In the genomic region with DNA sequence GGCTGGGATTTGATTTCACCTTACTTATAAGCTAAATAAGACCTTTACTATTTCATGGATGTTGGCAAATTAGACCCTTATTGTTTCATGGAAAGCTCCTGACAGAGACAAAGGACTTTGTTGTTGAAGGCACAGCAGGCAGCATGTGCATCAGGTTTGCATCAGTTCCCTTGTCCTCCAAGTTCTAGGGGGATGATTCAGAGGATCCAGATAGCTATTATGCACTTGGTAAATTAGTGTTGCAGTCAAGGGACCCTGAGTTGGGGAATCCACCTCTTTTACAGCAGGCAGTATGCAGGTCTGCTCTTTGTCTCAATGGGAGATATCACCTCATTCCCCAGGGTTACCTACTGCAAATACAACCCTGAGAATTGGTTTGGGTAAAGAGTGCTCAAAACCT, we compare ENCODE assay signal across 20 cellular contexts.
A peak's percentile ranks its signal among the peaks of the same experiment; 100 is the strongest.
DNase-seq lines count a peak whose midpoint lies in the region; ATAC-seq and TF ChIP-seq lines count a peak whose summit lies in the region.
"Had no signal": no experiment of that assay in that cellular context is flagged by ENCODE, and none has a peak within 500 bp of the region (broad histone marks: within the 10 kb centered on the region; RNA-seq: fewer than 3 reads in every experiment).

No MANE protein-coding gene starts in this region.

- H3K4me1 ChIP-seq in H9 (ENCODE audit: insufficient read depth, low read length): peaks cover 3% of the 10 kb centered on the region
- H3K4me1 ChIP-seq: A549 had no signal

- H3T11ph ChIP-seq in H9 (ENCODE audit: low read length): no peak overlapping the region

- H3K79me1 ChIP-seq in H9 (ENCODE audit: insufficient read depth, low read depth, low read length, poor library complexity, severe bottlenecking): no peaks in the 10 kb centered on the region

- H2AFZ ChIP-seq in H9 (ENCODE audit: low read length): no peak overlapping the region
- H2AFZ ChIP-seq: GM23248 had no signal

- H3K36me3 Mint-ChIP-seq in H9 (ENCODE audit: insufficient read depth in 1 of 3, low read depth in 3 of 3) (peaks cover 5 to 6% (median 6%) of the 10 kb centered on the region in 3 experiments), WTC11 (peaks cover 9% of the 10 kb centered on the region)
- H3K36me3 Mint-ChIP-seq: CD14-positive monocyte had no signal

- no peak overlapping the region for H3K14ac ChIP-seq in H9 (ENCODE audit: insufficient read depth, low read length)

- no peak overlapping the region for H2AK5ac ChIP-seq in H9 (ENCODE audit: insufficient read length, low read length)

- DNase-seq in COR-L47 (lab: John Stamatoyannopoulos, UW): peak; percentile 41
- DNase-seq in H9: no peak
- no peak for DNase-seq in WTC11 (ENCODE audit: low spot score)
- peak; percentile 43 for DNase-seq in iPS-NIHi7 (ENCODE audit: extremely low spot score)
- no peak for DNase-seq in activated gamma-delta T cell (lab: John Stamatoyannopoulos, UW)
- no peak for DNase-seq in SHP77 treated with DMSO at 0.1 percent for 48 hours (lab: John Stamatoyannopoulos, UW)
- DNase-seq: GM23248, KBM-7, NCI-H1092, NCI-H1436, NCI-H2029, NCI-H2171, NCI-H345, NCI-H524 had no signal

- H3K79me2 ChIP-seq in H9 (ENCODE audit: insufficient read depth, low read length): no peaks in the 10 kb centered on the region

- H3K4me1 Mint-ChIP-seq in H9: peaks cover 19% of the 10 kb centered on the region in 2 experiments
- peaks cover 30% of the 10 kb centered on the region for H3K4me1 Mint-ChIP-seq in WTC11
- H3K4me1 Mint-ChIP-seq: B cell, CD14-positive monocyte had no signal

- no peaks in the 10 kb centered on the region for H3K23me2 ChIP-seq in H9 (ENCODE audit: insufficient read length, low read depth, low read length, poor library complexity, severe bottlenecking)

- no peak overlapping the region for H3K9ac ChIP-seq in H9 (ENCODE audit: extremely low read depth, insufficient read length, low read length)
- H3K9ac ChIP-seq: GM23248 had no signal

- H3K4me2 ChIP-seq in H9 (ENCODE audit: insufficient read depth, insufficient read length, low read length): no peak overlapping the region
- H3K4me2 ChIP-seq: A549 had no signal

- no peak overlapping the region for H2BK12ac ChIP-seq in H9 (ENCODE audit: insufficient read length, low read depth, low read length)

- H3K4ac ChIP-seq in H9 (ENCODE audit: low read depth, low read length): no peak overlapping the region

- H2BK5ac ChIP-seq in H9 (ENCODE audit: insufficient read length, low read length): no peak overlapping the region

- POLR2A ChIA-PET in WTC11 (lab: Charles Lee): no interaction called here

- H3K27me3 Mint-ChIP-seq in H9 (ENCODE audit: low read depth) (no peaks in the 10 kb centered on the region), WTC11 (ENCODE audit: low read depth) (no peaks in the 10 kb centered on the region)

- peak; percentile 91 for ATAC-seq in WTC11
- no peak for ATAC-seq in HG03139 (IDR thresholded peaks at IDR 0.05; ENCODE audit: unreplicated experiment)
- ATAC-seq in HG03432 (IDR thresholded peaks at IDR 0.05; ENCODE audit: unreplicated experiment): no peak
- ATAC-seq: A549, Right ventricle myocardium inferior had no signal

- peak overlapping the region in 2 of 3 experiments; percentile 62 to 64; a peak in 1 of 7 replicates for H3K27ac Mint-ChIP-seq in H9
- H3K27ac Mint-ChIP-seq in WTC11: peak overlapping the region; percentile 65
- H3K27ac Mint-ChIP-seq: B cell had no signal

- H2BK120ac ChIP-seq in H9 (ENCODE audit: low read depth, low read length, poor library complexity, severe bottlenecking): no peak overlapping the region

- H3K9me3 Mint-ChIP-seq in H9 (peaks cover 6 to 8% of the 10 kb centered on the region in 2 experiments; a peak in 4 of 5 replicates), WTC11 (peaks cover 12% of the 10 kb centered on the region)

- no peak overlapping the region for H3K4me3 Mint-ChIP-seq in H9
- H3K4me3 Mint-ChIP-seq in WTC11: no peak overlapping the region
- H3K4me3 Mint-ChIP-seq: B cell, CD14-positive monocyte had no signal

- CTCF ChIA-PET in WTC11 (lab: Charles Lee): no interaction called here

- no peaks in the 10 kb centered on the region for H4K20me1 ChIP-seq in H9 (ENCODE audit: control insufficient read depth, insufficient read depth, insufficient read length)

- no peak overlapping the region for H3K18ac ChIP-seq in H9 (ENCODE audit: insufficient read length, low read depth, low read length)

- no peak overlapping the region for H2BK15ac ChIP-seq in H9 (ENCODE audit: low read depth, low read length)

- TF ChIP-seq CTCF in H9 (conservative IDR thresholded peaks at IDR 0.05): no peak
- TF ChIP-seq CTCF in WTC11 (IDR thresholded peaks at IDR 0.05): no peak

- H4K8ac ChIP-seq in H9 (replicated peaks; ENCODE audit: insufficient read length, low read depth, low read length): no peak overlapping the region

- H4K5ac ChIP-seq in H9 (ENCODE audit: insufficient read length, low read depth, low read length): no peak overlapping the region

- no peaks in the 10 kb centered on the region for H3K27me3 ChIP-seq in H9 (ENCODE audit: insufficient read depth, low read length)

- no peak overlapping the region for H3K23ac ChIP-seq in H9 (ENCODE audit: insufficient read length, low read depth, low read length)

- no peak overlapping the region for H3K27ac ChIP-seq in H9 (ENCODE audit: insufficient read length, low read depth, low read length)
- H3K27ac ChIP-seq: A549, GM23248 had no signal

- H4K91ac ChIP-seq in H9 (ENCODE audit: insufficient read length, low read depth, low read length): no peak overlapping the region

- no peaks in the 10 kb centered on the region for H3K9me3 ChIP-seq in H9 (ENCODE audit: control insufficient read depth, low read depth, low read length)
- H3K9me3 ChIP-seq: A549 had no signal

- no peak overlapping the region for H3K56ac ChIP-seq in H9 (ENCODE audit: insufficient read length, low read depth, low read length)

- no peak overlapping the region for H2BK20ac ChIP-seq in H9 (ENCODE audit: low read depth, low read length, poor library complexity, severe bottlenecking)

TF ChIP-seq in WTC11, 78 proteins besides CTCF, POLR2A, EP300 and RAD21:
- TF ChIP-seq, protein P1, sequence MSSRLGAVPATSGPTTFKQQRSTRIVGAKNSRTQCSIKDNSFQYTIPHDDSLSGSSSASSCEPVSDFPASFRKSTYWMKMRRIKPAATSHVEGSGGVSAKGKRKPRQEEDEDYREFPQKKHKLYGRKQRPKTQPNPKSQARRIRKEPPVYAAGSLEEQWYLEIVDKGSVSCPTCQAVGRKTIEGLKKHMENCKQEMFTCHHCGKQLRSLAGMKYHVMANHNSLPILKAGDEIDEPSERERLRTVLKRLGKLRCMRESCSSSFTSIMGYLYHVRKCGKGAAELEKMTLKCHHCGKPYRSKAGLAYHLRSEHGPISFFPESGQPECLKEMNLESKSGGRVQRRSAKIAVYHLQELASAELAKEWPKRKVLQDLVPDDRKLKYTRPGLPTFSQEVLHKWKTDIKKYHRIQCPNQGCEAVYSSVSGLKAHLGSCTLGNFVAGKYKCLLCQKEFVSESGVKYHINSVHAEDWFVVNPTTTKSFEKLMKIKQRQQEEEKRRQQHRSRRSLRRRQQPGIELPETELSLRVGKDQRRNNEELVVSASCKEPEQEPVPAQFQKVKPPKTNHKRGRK (CRISPR knock-in tag; IDR thresholded peaks at IDR 0.05; ENCODE audit: borderline replicate concordance): no peak
- TF ChIP-seq ZNF232 (CRISPR knock-in tag; IDR thresholded peaks at IDR 0.05): no peak
- TF ChIP-seq, protein P2, sequence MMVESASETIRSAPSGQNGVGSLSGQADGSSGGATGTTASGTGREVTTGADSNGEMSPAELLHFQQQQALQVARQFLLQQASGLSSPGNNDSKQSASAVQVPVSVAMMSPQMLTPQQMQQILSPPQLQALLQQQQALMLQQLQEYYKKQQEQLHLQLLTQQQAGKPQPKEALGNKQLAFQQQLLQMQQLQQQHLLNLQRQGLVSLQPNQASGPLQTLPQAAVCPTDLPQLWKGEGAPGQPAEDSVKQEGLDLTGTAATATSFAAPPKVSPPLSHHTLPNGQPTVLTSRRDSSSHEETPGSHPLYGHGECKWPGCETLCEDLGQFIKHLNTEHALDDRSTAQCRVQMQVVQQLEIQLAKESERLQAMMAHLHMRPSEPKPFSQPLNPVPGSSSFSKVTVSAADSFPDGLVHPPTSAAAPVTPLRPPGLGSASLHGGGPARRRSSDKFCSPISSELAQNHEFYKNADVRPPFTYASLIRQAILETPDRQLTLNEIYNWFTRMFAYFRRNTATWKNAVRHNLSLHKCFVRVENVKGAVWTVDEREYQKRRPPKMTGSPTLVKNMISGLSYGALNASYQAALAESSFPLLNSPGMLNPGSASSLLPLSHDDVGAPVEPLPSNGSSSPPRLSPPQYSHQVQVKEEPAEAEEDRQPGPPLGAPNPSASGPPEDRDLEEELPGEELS (CRISPR knock-in tag; IDR thresholded peaks at IDR 0.05): peak; percentile 32; the same call in 1 of the 2 replicates
- no peak for TF ChIP-seq SMAD3 (CRISPR knock-in tag; IDR thresholded peaks at IDR 0.05; ENCODE audit: borderline replicate concordance)
TF ChIP-seq in WTC11: peak in this region for 1.

Comparison
In these comparisons a context has a peak if more than half of its experiments do, and no peak if none do; other contexts are left out.
1. DNase-seq: peak in COR-L47 (single experiment) and iPS-NIHi7 (single experiment); none in H9 (single experiment), WTC11 (single experiment), activated gamma-delta T cell (single experiment) and SHP77 treated with DMSO at 0.1 percent for 48 hours (single experiment).